10 cellular contexts compared by ENCODE assay signal in the genomic region with DNA sequence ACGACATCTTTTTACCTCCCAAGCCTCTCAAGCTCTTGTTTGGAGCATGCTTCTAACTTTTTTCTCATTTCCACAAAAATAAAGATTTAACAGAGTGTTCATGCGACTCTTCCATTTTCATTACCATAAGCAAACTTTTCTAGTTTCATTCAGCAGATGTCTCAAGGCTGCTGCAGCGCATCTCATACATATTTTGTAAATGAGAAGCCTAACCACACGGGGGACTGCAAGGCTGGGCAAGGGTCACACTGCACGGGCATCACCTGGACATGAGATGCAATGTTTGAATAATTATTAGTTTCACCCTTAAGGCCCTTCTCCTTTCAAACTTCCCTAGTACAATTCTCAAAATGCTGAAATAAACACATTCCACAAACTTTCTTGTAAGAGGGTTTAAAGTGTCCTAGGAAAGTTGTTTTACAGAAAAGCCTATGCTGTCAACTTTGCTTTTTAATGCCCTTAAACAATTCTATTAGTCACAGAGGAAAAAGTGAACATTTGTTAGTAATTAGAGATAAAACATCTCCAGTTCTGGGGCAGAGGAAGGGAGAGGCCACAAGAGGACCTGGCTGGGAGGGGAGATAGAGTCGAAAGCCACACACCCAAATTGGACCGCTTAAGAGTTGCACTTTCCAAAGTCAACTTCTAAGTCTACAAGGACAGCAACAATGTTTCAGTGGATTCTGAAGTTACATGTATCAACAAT. TPM values are rescaled to one million over a fixed set of nuclear protein-coding genes. Genes with fewer than 3 reads are reported as not detected.
DNase-seq lines count a peak whose midpoint lies in the region; ATAC-seq, FAIRE-seq and TF ChIP-seq lines count a peak whose summit lies in the region.
"Had no signal": no experiment of that assay in that cellular context is flagged by ENCODE, and none has a peak within 500 bp of the region (broad histone marks: within the 10 kb centered on the region; RNA-seq: fewer than 3 reads in every experiment).

No MANE protein-coding gene starts in this region.

- H3K27me3 Mint-ChIP-seq in T-helper 2 cell treated with Interferon-gamma antibody and Interleukin-4, amounts not matched to agents 5 μg/mL and 100 μg/mL, for 36 hours (ENCODE audit: low read depth): peaks cover 9% of the 10 kb centered on the region
- H3K27me3 Mint-ChIP-seq in T-helper 17 cell: peaks cover 4% of the 10 kb centered on the region

- no peak overlapping the region for H2BK120ac ChIP-seq in neuronal stem cell (ENCODE audit: low read depth, low read length)

- ATAC-seq in T-helper 17 cell (no peak), GM21390 (IDR thresholded peaks at IDR 0.05; ENCODE audit: unreplicated experiment) (no peak)
- ATAC-seq: foreskin keratinocyte had no signal

- no peak overlapping the region for H3K23ac ChIP-seq in neuronal stem cell (ENCODE audit: low read depth, low read length, poor library complexity)

- H3K9me3 ChIP-seq in T-helper 17 cell (ENCODE audit: control insufficient read depth, low read length, poor library complexity, severe bottlenecking): no peaks in the 10 kb centered on the region
- H3K9me3 ChIP-seq in esophagus muscularis mucosa: no peaks in the 10 kb centered on the region
- peaks cover 0 to 5% of the 10 kb centered on the region in 2 donors for H3K9me3 ChIP-seq in neuronal stem cell (replicated peaks in 1 of 2; ENCODE audit: control insufficient read depth in 2 of 2, insufficient read depth in 1 of 2, low read depth in 1 of 2, low read length in 2 of 2)

- H3K9me3 Mint-ChIP-seq in T-helper 2 cell treated with Interferon-gamma antibody and Interleukin-4, amounts not matched to agents 5 μg/mL and 100 μg/mL, for 36 hours: peaks cover 11% of the 10 kb centered on the region

- TF ChIP-seq CTCF in esophagus muscularis mucosa (IDR thresholded peaks at IDR 0.05): no peak

- WGBS in esophagus muscularis mucosa: 54% methylated on average over 7 of the region's 7 CpGs
- WGBS in neuronal stem cell (ENCODE audit: extremely low coverage in 2 of 2, insufficient read length in 2 of 2, insufficient replicate concordance in 1 of 2), 2 donors: no CpG with 5 or more reads among the region's 7 CpGs

- peak overlapping the region; percentile 87 for H3K4me3 Mint-ChIP-seq in T-helper 2 cell treated with Interferon-gamma antibody and Interleukin-4, amounts not matched to agents 5 μg/mL and 100 μg/mL, for 36 hours
- peak overlapping the region; percentile 90 for H3K4me3 Mint-ChIP-seq in T-helper 17 cell

- no peak for TF ChIP-seq POLR2A in esophagus muscularis mucosa (IDR thresholded peaks at IDR 0.05; ENCODE audit: low read depth)

- no peak overlapping the region for H3K4ac ChIP-seq in neuronal stem cell (ENCODE audit: low read length)

- H3K4me3 ChIP-seq in esophagus muscularis mucosa (peak overlapping the region; percentile 73 to 86 (median 81)), neuronal stem cell (ENCODE audit: low read length in 2 of 2) (peak overlapping the region; percentile 65 to 89)

- no peak overlapping the region for H4K8ac ChIP-seq in neuronal stem cell (ENCODE audit: low read depth, low read length)

- H3K14ac ChIP-seq in neuronal stem cell (ENCODE audit: low read length): no peak overlapping the region

- H3K4me1 ChIP-seq in esophagus muscularis mucosa (peaks cover 15 to 30% (median 28%) of the 10 kb centered on the region in 4 donors), neuronal stem cell (ENCODE audit: control insufficient read depth in 2 of 2, insufficient read depth in 1 of 2, low read depth in 1 of 2, low read length in 2 of 2) (peaks cover 13 to 14% of the 10 kb centered on the region in 2 donors)

- H3K27me3 ChIP-seq in esophagus muscularis mucosa (no peaks in the 10 kb centered on the region), neuronal stem cell (ENCODE audit: control insufficient read depth in 3 of 3, insufficient read depth in 3 of 3, low read depth in 1 of 3, low read length in 3 of 3) (peaks cover 0 to 27% (median 0%) of the 10 kb centered on the region in 3 experiments)

- peak overlapping the region; percentile 88 for H2AFZ ChIP-seq in neuronal stem cell (ENCODE audit: low read length)

- peaks cover 3% of the 10 kb centered on the region for H3K36me3 Mint-ChIP-seq in T-helper 2 cell treated with Interferon-gamma antibody and Interleukin-4, amounts not matched to agents 5 μg/mL and 100 μg/mL, for 36 hours (ENCODE audit: low read depth)
- H3K36me3 Mint-ChIP-seq in T-helper 17 cell (ENCODE audit: low read depth): peaks cover 8% of the 10 kb centered on the region

- DNase-seq in T-helper 2 cell treated with Interferon-gamma antibody and Interleukin-4, amounts not matched to agents 5 μg/mL and 100 μg/mL, for 36 hours (ENCODE audit: low spot score): no peak
- DNase-seq in T-helper 2 cell (no peak), T-helper 17 cell (no peak), esophagus muscularis mucosa (ENCODE audit: extremely low spot score) (peak; percentile 3), neuronal stem cell (ENCODE audit: low spot score) (no peak), RCC 7860 (ENCODE audit: low spot score) (no peak)
- no peak for DNase-seq in activated CD8-positive, alpha-beta memory T cell treated with anti-CD3 and anti-CD28 coated beads, Interleukin-2, amount 50 U/mL, for 48 hours

- no peak overlapping the region for H2BK5ac ChIP-seq in neuronal stem cell (ENCODE audit: low read length)

- H3K27ac ChIP-seq in esophagus muscularis mucosa (replicated peaks in 1 of 4) (peak overlapping the region; percentile 74 to 79 (median 78)), neuronal stem cell (replicated peaks; ENCODE audit: low read length) (no peak overlapping the region)
- H3K27ac ChIP-seq: foreskin keratinocyte had no signal

- no peak overlapping the region for H3K9ac ChIP-seq in neuronal stem cell (ENCODE audit: low read depth, low read length, poor library complexity)

- peak overlapping the region; percentile 68 for H3K4me2 ChIP-seq in neuronal stem cell (ENCODE audit: insufficient read depth, low read length, poor library complexity, severe bottlenecking)

- no peak overlapping the region for H2AK5ac ChIP-seq in neuronal stem cell (ENCODE audit: low read depth, low read length)

- no peak overlapping the region for H3K18ac ChIP-seq in neuronal stem cell (ENCODE audit: low read length)

- peaks cover 4% of the 10 kb centered on the region for H3K79me1 ChIP-seq in neuronal stem cell (ENCODE audit: low read depth, low read length)

- no peak overlapping the region for H2BK12ac ChIP-seq in neuronal stem cell (ENCODE audit: low read length)

- H2BK15ac ChIP-seq in neuronal stem cell (ENCODE audit: low read length): no peak overlapping the region

- H4K91ac ChIP-seq in neuronal stem cell (ENCODE audit: low read depth, low read length, poor library complexity): no peak overlapping the region

- intact Hi-C loops in esophagus muscularis mucosa (cut with DNase I): loop anchor here (10.0 kb wide), 1 partner anchor 204 kb away; no protein-coding TSS in a partner anchor

- H3K27ac Mint-ChIP-seq in T-helper 2 cell treated with Interferon-gamma antibody and Interleukin-4, amounts not matched to agents 5 μg/mL and 100 μg/mL, for 36 hours: peak overlapping the region; percentile 34
- peak overlapping the region; percentile 85 for H3K27ac Mint-ChIP-seq in T-helper 17 cell

- H3K4me1 Mint-ChIP-seq in T-helper 2 cell treated with Interferon-gamma antibody and Interleukin-4, amounts not matched to agents 5 μg/mL and 100 μg/mL, for 36 hours (ENCODE audit: low read depth): peaks cover 29% of the 10 kb centered on the region
- peaks cover 30% of the 10 kb centered on the region for H3K4me1 Mint-ChIP-seq in T-helper 17 cell

- FAIRE-seq in RCC 7860 (lab: Jason Lieb, UNC): no peak
- FAIRE-seq: G401.6 had no signal

- no peaks in the 10 kb centered on the region for H3K36me3 ChIP-seq in esophagus muscularis mucosa
- H3K36me3 ChIP-seq in neuronal stem cell (replicated peaks in 1 of 2; ENCODE audit: control insufficient read depth in 2 of 2, insufficient read depth in 2 of 2, low read length in 2 of 2): no peaks in the 10 kb centered on the region

- TF ChIP-seq EP300 in esophagus muscularis mucosa (IDR thresholded peaks at IDR 0.05): no peak

RNA-seq across cellular contexts. Expression of a gene that starts 1.3 kb away (rescaled TPM):
- total RNA-seq in T-helper 17 cell (10 to 100 TPM; 19.9 to 21.1 TPM), esophagus muscularis mucosa (10 to 100 TPM; 19.2 to 26.9 (median 24.0) TPM)
- 29.0 TPM for polyA plus RNA-seq in neuronal stem cell (2013, experiment 1 of 2)
- polyA plus RNA-seq in neuronal stem cell (2013, experiment 2 of 2): 28.6 TPM
